In genomic region chr12:22333186-22333745, GRCh38 we compare ENCODE assay signal across 9 cellular contexts. TPM values are rescaled to one million over a fixed set of nuclear protein-coding genes. Genes with fewer than 3 reads are reported as not detected.
DNase-seq lines count a peak whose midpoint lies in the region; ATAC-seq and TF ChIP-seq lines count a peak whose summit lies in the region.
"Had no signal": no experiment of that assay in that cellular context is flagged by ENCODE, and none has a peak within 500 bp of the region (broad histone marks: within the 10 kb centered on the region; RNA-seq: fewer than 3 reads in every experiment).

No MANE protein-coding gene starts in this region.

- intact Hi-C loops in breast epithelium (cut with DNase I; ENCODE audit: low total_unique reads): no loop called here

- peaks cover 2% of the 10 kb centered on the region for H3K36me3 Mint-ChIP-seq in activated naive CD4-positive, alpha-beta T cell treated with anti-CD3 and anti-CD28 coated beads, Interleukin-2, amount 10 ng/mL, durations not matched to agents 7 days and 5 days

- TF ChIP-seq CTCF in breast epithelium (IDR thresholded peaks at IDR 0.05) (no peak), upper lobe of left lung (IDR thresholded peaks at IDR 0.05) (no peak)

- peaks cover 20% of the 10 kb centered on the region for H3K4me1 Mint-ChIP-seq in activated naive CD4-positive, alpha-beta T cell treated with anti-CD3 and anti-CD28 coated beads, Interleukin-2, amount 10 ng/mL, durations not matched to agents 7 days and 5 days

- TF ChIP-seq EP300 in upper lobe of left lung (IDR thresholded peaks at IDR 0.05): no peak

- H3K27ac ChIP-seq in breast epithelium (peak overlapping the region; percentile 22 to 85), mesendoderm (ENCODE audit: low read depth, low read length) (no peak overlapping the region), upper lobe of left lung (peak overlapping the region in 2 of 4 donors; percentile 76 to 78)

- H2BK15ac ChIP-seq in mesendoderm (replicated peaks; ENCODE audit: low read depth): no peak overlapping the region

- no peak overlapping the region for H2BK120ac ChIP-seq in mesendoderm (ENCODE audit: low read depth, low read length)

- peak overlapping the region; percentile 34 for H3K4me2 ChIP-seq in mesendoderm (ENCODE audit: low read length)

- no peak for DNase-seq in activated naive CD4-positive, alpha-beta T cell treated with anti-CD3 and anti-CD28 coated beads, Interleukin-2, amount 10 ng/mL, durations not matched to agents 7 days and 5 days
- no peak for DNase-seq in activated naive CD4-positive, alpha-beta T cell (lab: John Stamatoyannopoulos, UW)
- DNase-seq in breast epithelium (ENCODE audit: low spot score in 2 of 2): no peak
- DNase-seq in mesendoderm: no peak
- DNase-seq in upper lobe of left lung: no peak

- no peak overlapping the region for H3K27ac Mint-ChIP-seq in activated naive CD4-positive, alpha-beta T cell treated with anti-CD3 and anti-CD28 coated beads, Interleukin-2, amount 10 ng/mL, durations not matched to agents 7 days and 5 days

- CTCF ChIA-PET in activated naive CD4-positive, alpha-beta T cell treated with anti-CD3 and anti-CD28 coated beads, Interleukin-2, amount 10 ng/mL, durations not matched to agents 7 days and 5 days (lab: Charles Lee): no interaction called here

- H3K4ac ChIP-seq in mesendoderm (ENCODE audit: low read depth, low read length): no peak overlapping the region

- peaks cover 43% of the 10 kb centered on the region for H3K27me3 Mint-ChIP-seq in activated naive CD4-positive, alpha-beta T cell treated with anti-CD3 and anti-CD28 coated beads, Interleukin-2, amount 10 ng/mL, durations not matched to agents 7 days and 5 days

- TF ChIP-seq POLR2A in breast epithelium (IDR thresholded peaks at IDR 0.05) (no peak), upper lobe of left lung (IDR thresholded peaks at IDR 0.05) (no peak)

- H3K36me3 ChIP-seq in breast epithelium: no peaks in the 10 kb centered on the region
- no peaks in the 10 kb centered on the region for H3K36me3 ChIP-seq in mesendoderm (ENCODE audit: control insufficient read depth, insufficient read depth, low read length)
- no peaks in the 10 kb centered on the region for H3K36me3 ChIP-seq in upper lobe of left lung

- H3K9me3 Mint-ChIP-seq in activated naive CD4-positive, alpha-beta T cell treated with anti-CD3 and anti-CD28 coated beads, Interleukin-2, amount 10 ng/mL, durations not matched to agents 7 days and 5 days: no peaks in the 10 kb centered on the region

- H3K9me3 ChIP-seq in breast epithelium (no peaks in the 10 kb centered on the region), upper lobe of left lung (no peaks in the 10 kb centered on the region)

- no peak overlapping the region for H4K8ac ChIP-seq in mesendoderm (ENCODE audit: low read depth, low read length)

- peak overlapping the region; percentile 64 for H3K9ac ChIP-seq in mesendoderm (ENCODE audit: low read length)

- peak overlapping the region; percentile 75 for H3K56ac ChIP-seq in mesendoderm (ENCODE audit: low read length)

- H3K23ac ChIP-seq in mesendoderm (ENCODE audit: low read length): no peak overlapping the region

- H3K27me3 ChIP-seq in breast epithelium: no peaks in the 10 kb centered on the region
- no peaks in the 10 kb centered on the region for H3K27me3 ChIP-seq in mesendoderm (ENCODE audit: insufficient read depth, low read length, poor library complexity)
- H3K27me3 ChIP-seq in upper lobe of left lung: peaks cover 0 to 16% (median 8%) of the 10 kb centered on the region in 4 donors

- H3K79me1 ChIP-seq in mesendoderm (ENCODE audit: low read length): no peaks in the 10 kb centered on the region

- H3K4me1 ChIP-seq in breast epithelium (no peaks in the 10 kb centered on the region), mesendoderm (ENCODE audit: control insufficient read depth, low read depth, low read length) (no peaks in the 10 kb centered on the region), upper lobe of left lung (peaks cover 9 to 35% (median 18%) of the 10 kb centered on the region in 4 donors)

- no peak overlapping the region for H3K18ac ChIP-seq in mesendoderm (ENCODE audit: low read length)

- H3K79me2 ChIP-seq in mesendoderm (ENCODE audit: control insufficient read depth, insufficient read depth, low read length): no peaks in the 10 kb centered on the region

- H3K4me3 Mint-ChIP-seq in activated naive CD4-positive, alpha-beta T cell treated with anti-CD3 and anti-CD28 coated beads, Interleukin-2, amount 10 ng/mL, durations not matched to agents 7 days and 5 days: peak overlapping the region; percentile 70

- no peak overlapping the region for H4K5ac ChIP-seq in mesendoderm (ENCODE audit: low read length)

- no peak overlapping the region for H2BK5ac ChIP-seq in mesendoderm (ENCODE audit: low read length)

- no peak overlapping the region for H2AK5ac ChIP-seq in mesendoderm (ENCODE audit: low read length)

- ATAC-seq in upper lobe of left lung (ENCODE audit: low FRiP score in 2 of 2) (peak in 1 of 2 donors; percentile 36), GM18519 (IDR thresholded peaks at IDR 0.05; ENCODE audit: low FRiP score, unreplicated experiment) (no peak), GM21423 (IDR thresholded peaks at IDR 0.05; ENCODE audit: unreplicated experiment) (no peak), HG02763 (IDR thresholded peaks at IDR 0.05; ENCODE audit: unreplicated experiment) (no peak)

- WGBS in mesendoderm (ENCODE audit: extremely low coverage, insufficient coverage, low lambda C conversion rate): no CpG with 5 or more reads among the region's 12 CpGs
- WGBS in upper lobe of left lung, 2 donors: 36 to 42% methylated on average over 12 of the region's 12 CpGs

- H3K4me3 ChIP-seq in breast epithelium (peak overlapping the region; percentile 60 to 91 (median 67)), mesendoderm (ENCODE audit: low read length) (peak overlapping the region; percentile 19), upper lobe of left lung (peak overlapping the region in 3 of 4 donors; percentile 48 to 60 (median 59))

RNA-seq across cellular contexts. Expression of gene ST8SIA1, which starts 1.2 kb away (rescaled TPM):
- total RNA-seq in breast epithelium: 10 to 100 TPM in 2 of 3 donors, 1 to 10 TPM in 1; 2.6 to 11.1 (median 10.4) TPM
- 0.56 TPM for polyA plus RNA-seq in mesendoderm (2013, experiment 1 of 2)
- polyA plus RNA-seq in mesendoderm (2013, experiment 2 of 2): 0.59 TPM
- 10 to 100 TPM in 1 of 6 donors, 1 to 10 TPM in 5; 1.4 to 10.5 (median 4.1) TPM for total RNA-seq in upper lobe of left lung
- total RNA-seq: NCI-H460 had no signal
